ENCODE assay signal across 8 cellular contexts in genomic region chr11:58525037-58525614, GRCh38. TPM values are rescaled to one million over a fixed set of nuclear protein-coding genes. Genes with fewer than 3 reads are reported as not detected.
DNase-seq lines count a peak whose midpoint lies in the region; ATAC-seq and TF ChIP-seq lines count a peak whose summit lies in the region.

No MANE protein-coding gene starts in this region.

- H3K9ac ChIP-seq in MM.1S (ENCODE audit: low read length) (no peak overlapping the region), colonic mucosa (ENCODE audit: low read depth in 2 of 2, low read length in 2 of 2) (no peak overlapping the region)

- peak overlapping the region; percentile 27 for H3K4me2 ChIP-seq in MM.1S (ENCODE audit: low read depth, low read length)

- peaks cover 17% of the 10 kb centered on the region for H3F3A ChIP-seq in MM.1S (ENCODE audit: insufficient read depth, low read length)

- no peak overlapping the region for H2AFZ ChIP-seq in MM.1S (ENCODE audit: low read length)

- H3K9me3 ChIP-seq in MM.1S (replicated peaks; ENCODE audit: insufficient read depth, low read length), result no peaks in the 10 kb centered on the region
- H3K9me3 ChIP-seq in colonic mucosa, result no peaks in the 10 kb centered on the region
- H3K9me3 ChIP-seq in suprapubic skin, result no peaks in the 10 kb centered on the region

- H3K27ac ChIP-seq in MM.1S (ENCODE audit: low read length) (peak overlapping the region; percentile 31; the same call in 1 of the 2 replicates), colonic mucosa (peak overlapping the region; percentile 6), suprapubic skin (no peak overlapping the region)

- ATAC-seq in GM18861 (IDR thresholded peaks at IDR 0.05; ENCODE audit: unreplicated experiment) (peak; percentile 82), HG02571 (IDR thresholded peaks at IDR 0.05; ENCODE audit: unreplicated experiment) (peak; percentile 76)

- intact Hi-C loops in colonic mucosa (cut with DNase I) (no loop called here), cardiac septum (cut with DNase I) (no loop called here)

- H3K36me3 ChIP-seq in MM.1S (replicated peaks; ENCODE audit: insufficient read depth, low read length), result peaks cover 8% of the 10 kb centered on the region; the same call in 1 of the 2 replicates
- no peaks in the 10 kb centered on the region for H3K36me3 ChIP-seq in colonic mucosa
- H3K36me3 ChIP-seq in suprapubic skin, result peaks cover 14% of the 10 kb centered on the region

- 48% methylated on average over 6 of the region's 6 CpGs for WGBS in suprapubic skin

- H3K4me3 ChIP-seq in MM.1S (ENCODE audit: low read length) (no peak overlapping the region), colonic mucosa (no peak overlapping the region), suprapubic skin (no peak overlapping the region)

- no peak for TF ChIP-seq CTCF in MM.1S (IDR thresholded peaks at IDR 0.05; ENCODE audit: low read length)
- TF ChIP-seq CTCF in colonic mucosa (IDR thresholded peaks at IDR 0.05), result no peak
- TF ChIP-seq CTCF in suprapubic skin (IDR thresholded peaks at IDR 0.05), result no peak

- no peaks in the 10 kb centered on the region for H3K9me2 ChIP-seq in MM.1S (replicated peaks; ENCODE audit: insufficient read depth, low read length)

- DNase-seq in MM.1S (peak; percentile 56), colonic mucosa (no peak), suprapubic skin (ENCODE audit: low spot score in 2 of 2) (no peak), kidney tubule cell (ENCODE audit: low spot score) (no peak), cardiac septum (ENCODE audit: low spot score) (no peak)
- DNase-seq in activated CD8-positive, alpha-beta memory T cell treated with anti-CD3 and anti-CD28 coated beads, Interleukin-2, amount 50 U/mL, for 4 hours, result no peak

- TF ChIP-seq POLR2A in suprapubic skin (IDR thresholded peaks at IDR 0.05), result no peak

- H3K27me3 ChIP-seq in MM.1S (replicated peaks; ENCODE audit: insufficient read depth, low read length), result no peaks in the 10 kb centered on the region
- no peaks in the 10 kb centered on the region for H3K27me3 ChIP-seq in colonic mucosa
- H3K27me3 ChIP-seq in suprapubic skin, result no peaks in the 10 kb centered on the region

- H3K4me1 ChIP-seq in MM.1S (ENCODE audit: low read length) (peaks cover 17% of the 10 kb centered on the region), colonic mucosa (no peaks in the 10 kb centered on the region), suprapubic skin (peaks cover 9% of the 10 kb centered on the region)

- peaks cover 5% of the 10 kb centered on the region; the same call in 1 of the 2 replicates for H4K20me1 ChIP-seq in MM.1S (ENCODE audit: insufficient read depth, low read length)

- no peaks in the 10 kb centered on the region for H3K79me2 ChIP-seq in MM.1S (ENCODE audit: low read length)

- no peak for TF ChIP-seq EP300 in suprapubic skin (IDR thresholded peaks at IDR 0.05)

RNA-seq across cellular contexts. Expression of gene OR5B21, which starts 17.2 kb away (rescaled TPM):
- total RNA-seq in colonic mucosa (not detected), suprapubic skin (not detected), cardiac septum (not detected)

RNA-seq across cellular contexts. Expression of gene LPXN, which starts 50.5 kb away (rescaled TPM):
- total RNA-seq in colonic mucosa (1 to 10 TPM; 7.8 to 10.0 TPM), suprapubic skin (1 to 10 TPM; 2.9 to 5.5 (median 4.0) TPM), cardiac septum (4.4 TPM)

RNA-seq across cellular contexts. Expression of gene ZFP91, which starts 53.7 kb away (rescaled TPM):
- 10 to 100 TPM; 60.9 to 92.0 TPM for total RNA-seq in colonic mucosa
- 10 to 100 TPM; 45.9 to 52.4 (median 47.5) TPM for total RNA-seq in suprapubic skin
- total RNA-seq in cardiac septum, result 63.1 TPM
